22 cellular contexts compared by ENCODE assay signal in the genomic region with DNA sequence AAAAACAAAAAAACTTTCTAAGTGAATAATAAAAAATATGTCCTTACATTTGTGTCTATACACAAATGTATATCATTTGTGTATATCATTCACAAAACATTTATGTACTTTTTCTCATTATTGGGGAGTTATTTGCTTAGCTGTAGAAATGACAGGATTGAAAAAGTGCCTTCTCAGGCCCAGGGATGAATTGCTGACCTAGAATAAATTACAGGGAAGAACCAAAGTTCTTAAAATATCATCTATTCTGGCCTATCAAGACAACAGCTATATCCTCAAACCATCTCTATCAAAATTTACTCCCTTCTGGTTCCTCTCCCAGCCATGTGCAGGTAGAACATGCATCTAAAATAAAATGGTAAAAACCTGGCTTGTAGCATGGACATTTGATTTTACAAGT.
"Had no signal": no experiment of that assay in that cellular context is flagged by ENCODE, and none has a peak within 500 bp of the region (broad histone marks: within the 10 kb centered on the region; RNA-seq: fewer than 3 reads in every experiment).

No MANE protein-coding gene starts in this region.

- DNase-seq: activated CD4-positive, alpha-beta T cell treated with anti-CD3 and anti-CD28 coated beads, Interleukin-2, amount 50 U/mL, for 1 hour; activated CD8-positive, alpha-beta memory T cell treated with anti-CD3 and anti-CD28 coated beads for 24 hours; activated CD8-positive, alpha-beta memory T cell treated with anti-CD3 and anti-CD28 coated beads, Interleukin-2, amount 50 U/mL, for 4 hours; activated T-cell treated with anti-CD3 and anti-CD28 coated beads, Interleukin-2, amount 50 U/mL, for 24 hours; endodermal cell; heart left ventricle; left ventricle myocardium superior; mammary epithelial cell; naive thymus-derived CD8-positive, alpha-beta T cell; pancreas; psoas muscle; stimulated activated CD4-positive, alpha-beta T cell treated with anti-CD3 and anti-CD28 coated beads, Interleukin-4, amount 100 ng/mL, for 24 hours; stimulated activated naive CD4-positive, alpha-beta T cell treated with Interleukin-2 at 50 U/mL for 16 hours; upper lobe of left lung had no signal

- ATAC-seq: activated CD4-positive, CD25-positive, alpha-beta regulatory T cell treated with anti-CD3 and anti-CD28 coated beads, Interleukin-2, amount 50 U/mL, for 24 hours; activated naive CD4-positive, alpha-beta T cell treated with anti-CD3 and anti-CD28 coated beads, Interleukin-2, amount 50 U/mL, for 72 hours; activated T-helper 17 cell treated with anti-CD3 and anti-CD28 coated beads, Interleukin-2, amount 50 U/mL, for 72 hours; gastroesophageal sphincter; heart left ventricle; left ventricle myocardium superior; naive thymus-derived CD8-positive, alpha-beta T cell; pancreas; psoas muscle had no signal

- H3K4me3 Mint-ChIP-seq: activated T-cell treated with anti-CD3 and anti-CD28 coated beads, Interleukin-2, amount 50 U/mL, for 24 hours; activated T-helper 17 cell treated with anti-CD3 and anti-CD28 coated beads, Interleukin-2, amount 50 U/mL, for 72 hours; mesothelial cell of epicardium had no signal

- H3K36me3 ChIP-seq: gastroesophageal sphincter, heart left ventricle, pancreas, right atrium auricular region, thoracic aorta, upper lobe of left lung had no signal

- H3K36me3 Mint-ChIP-seq: mesothelial cell of epicardium; naive thymus-derived CD8-positive, alpha-beta T cell had no signal

- H3K27ac ChIP-seq: coronary artery, gastroesophageal sphincter, heart left ventricle, pancreas, psoas muscle, right atrium auricular region, thoracic aorta, upper lobe of left lung had no signal

- H3K9me3 Mint-ChIP-seq: activated naive CD4-positive, alpha-beta T cell treated with anti-CD3 and anti-CD28 coated beads, Interleukin-2, amount 50 U/mL, for 72 hours; activated T-cell treated with anti-CD3 and anti-CD28 coated beads, Interleukin-2, amount 50 U/mL, for 24 hours; activated T-helper 17 cell treated with anti-CD3 and anti-CD28 coated beads, Interleukin-2, amount 50 U/mL, for 72 hours; endodermal cell; mesothelial cell of epicardium; naive thymus-derived CD8-positive, alpha-beta T cell had no signal

- H3K4me3 ChIP-seq: coronary artery, gastroesophageal sphincter, heart left ventricle, pancreas, psoas muscle, right atrium auricular region, thoracic aorta, upper lobe of left lung had no signal

- H3K27me3 ChIP-seq: heart left ventricle, pancreas, right atrium auricular region, upper lobe of left lung had no signal

- H3K9me3 ChIP-seq: gastroesophageal sphincter, heart left ventricle, pancreas, psoas muscle, right atrium auricular region, thoracic aorta, upper lobe of left lung had no signal

- H3K27ac Mint-ChIP-seq: activated T-helper 17 cell treated with anti-CD3 and anti-CD28 coated beads, Interleukin-2, amount 50 U/mL, for 72 hours; endodermal cell; mesothelial cell of epicardium had no signal
